ENCODE assay signal across 2 cellular contexts in genomic region chr16:89700649-89701424, GRCh38.
TF ChIP-seq lines count a peak whose summit lies in the region.

No MANE protein-coding gene starts in this region.

TF ChIP-seq in SK-N-SH, 30 proteins besides CTCF, POLR2A, EP300 and RAD21:
- TF ChIP-seq NFIC (IDR thresholded peaks at IDR 0.05; ENCODE audit: borderline replicate concordance) (no peak), USF1 (IDR thresholded peaks at IDR 0.05; ENCODE audit: borderline replicate concordance, low read depth) (no peak), PBX3 (IDR thresholded peaks at IDR 0.05) (no peak), MAX (IDR thresholded peaks at IDR 0.05; ENCODE audit: low read depth) (peak; percentile 54; the same call in 1 of the 2 replicates)

TF ChIP-seq in GM12878, 131 proteins besides CTCF, POLR2A, EP300 and RAD21:
- TF ChIP-seq ZZZ3 (IDR thresholded peaks at IDR 0.05; ENCODE audit: control insufficient read depth, insufficient read length, low read depth), result no peak
- no peak for TF ChIP-seq SKIL (IDR thresholded peaks at IDR 0.05; ENCODE audit: low read depth, poor library complexity, severe bottlenecking)
- TF ChIP-seq MYB (IDR thresholded peaks at IDR 0.05; ENCODE audit: borderline replicate concordance, low read depth, low read length), result no peak
- peak; percentile 48; the same call in 1 of the 2 replicates for TF ChIP-seq BACH1 (IDR thresholded peaks at IDR 0.05; ENCODE audit: borderline replicate concordance)
- no peak for TF ChIP-seq PBX3 (IDR thresholded peaks at IDR 0.05; ENCODE audit: insufficient replicate concordance, low read depth, low read length)
- 0 out of 3 replicates have a peak, but pooled peaks of 1 of the 2 experiments have one; percentile 38 for TF ChIP-seq EGR1 (IDR thresholded peaks at IDR 0.05; ENCODE audit: borderline replicate concordance in 1 of 2, low read depth in 2 of 2, low read length in 2 of 2)
- TF ChIP-seq NR2C1 (IDR thresholded peaks at IDR 0.05), result no peak
- TF ChIP-seq NFYA (IDR thresholded peaks at IDR 0.05; ENCODE audit: borderline replicate concordance, low read depth, low read length), result no peak
- 0 out of 2 replicates have a peak, but pooled peaks have one; percentile 23 for TF ChIP-seq HCFC1 (IDR thresholded peaks at IDR 0.05; ENCODE audit: low read length)
- TF ChIP-seq NFXL1 (IDR thresholded peaks at IDR 0.05; ENCODE audit: borderline replicate concordance), result 0 out of 2 replicates have a peak, but pooled peaks have one; percentile 33
- peak; percentile 28; the same call in 1 of the 2 replicates for TF ChIP-seq SMARCA5 (IDR thresholded peaks at IDR 0.05)
- peak; percentile 7; the same call in 1 of the 2 replicates for TF ChIP-seq SMC3 (IDR thresholded peaks at IDR 0.05; ENCODE audit: borderline replicate concordance, low read length)
- TF ChIP-seq JUNB (IDR thresholded peaks at IDR 0.05), result no peak
- no peak for TF ChIP-seq IRF4 (IDR thresholded peaks at IDR 0.05; ENCODE audit: low read depth, low read length)
- TF ChIP-seq NR2F1 (conservative IDR thresholded peaks at IDR 0.05), result peak; percentile 17; the same call in 1 of the 2 replicates
- no peak for TF ChIP-seq CBX3 (IDR thresholded peaks at IDR 0.05; ENCODE audit: borderline replicate concordance, low read depth)
- no peak for TF ChIP-seq IRF3 (IDR thresholded peaks at IDR 0.05)
- TF ChIP-seq NBN (IDR thresholded peaks at IDR 0.05), result no peak
- peak; percentile 17 for TF ChIP-seq ZNF687 (IDR thresholded peaks at IDR 0.05)
- TF ChIP-seq CREB1 (IDR thresholded peaks at IDR 0.05; ENCODE audit: low read depth), result no peak
- TF ChIP-seq LARP7 (IDR thresholded peaks at IDR 0.05), result peak; percentile 76
- TF ChIP-seq GATAD2B (conservative IDR thresholded peaks at IDR 0.05; ENCODE audit: low read depth), result peak; percentile 31; the same call in 1 of the 2 replicates
- no peak for TF ChIP-seq TAF1 (IDR thresholded peaks at IDR 0.05; ENCODE audit: borderline replicate concordance, low read depth, low read length)
- no peak for TF ChIP-seq RELB (IDR thresholded peaks at IDR 0.05; ENCODE audit: low read depth)
- TF ChIP-seq ZNF217 (IDR thresholded peaks at IDR 0.05), result 0 out of 2 replicates have a peak, but pooled peaks have one; percentile 13
- TF ChIP-seq IKZF1 (conservative IDR thresholded peaks at IDR 0.05), result no peak
- TF ChIP-seq ZBTB33 (IDR thresholded peaks at IDR 0.05), result no peak
- TF ChIP-seq BHLHE40 (IDR thresholded peaks at IDR 0.05; ENCODE audit: borderline replicate concordance in 1 of 2, low read depth in 2 of 2, low read length in 1 of 2), result peak in 1 of 2 experiments; percentile 61; a peak in 2 of 4 replicates
- no peak for TF ChIP-seq HSF1 (IDR thresholded peaks at IDR 0.05; ENCODE audit: low read depth, low read length)
